ENCODE assay signal across 8 cellular contexts in genomic region chr19:4246767-4247593, GRCh38. TPM values are rescaled to one million over a fixed set of nuclear protein-coding genes. Genes with fewer than 3 reads are reported as not detected.
DNase-seq lines count a peak whose midpoint lies in the region; ATAC-seq, FAIRE-seq and TF ChIP-seq lines count a peak whose summit lies in the region.

YJU2 (plus strand) TSS chr19:4247080; CDS start chr19:4247147, 67 bp downstream.

- H4K20me1 ChIP-seq in BLaER1, result peaks cover 8% of the 10 kb centered on the region; the same call in 1 of the 2 replicates

- DNase-seq in GM19239 (ENCODE audit: insufficient read length, low spot score), result peak; percentile 98
- peak; percentile 100 for DNase-seq in NCI-H524 (lab: John Stamatoyannopoulos, UW)
- peak; percentile 100 for DNase-seq in activated CD4-positive, alpha-beta T cell treated with anti-CD3 and anti-CD28 coated beads for 36 hours
- peak; percentile 100 for DNase-seq in choroid plexus epithelial cell (ENCODE audit: low read depth)
- peak; percentile 99 for DNase-seq in kidney glomerular epithelial cell (lab: John Stamatoyannopoulos, UW)
- peak; percentile 98 to 99 for DNase-seq in stimulated activated CD4-positive, alpha-beta T cell treated with anti-CD3 and anti-CD28 coated beads, Interleukin-1b, Interleukin-23, amount 100 ng/mL, for 1 hour (ENCODE audit: low read depth in 2 of 2)

- peak within 1 kb of the TSS; percentile 84 for H3K4me3 Mint-ChIP-seq in activated CD4-positive, alpha-beta T cell treated with anti-CD3 and anti-CD28 coated beads for 36 hours

- H3K9me3 ChIP-seq in BLaER1, result 0 out of 2 replicates have a peak, but pooled peaks cover 4% of the 10 kb centered on the region

- TF ChIP-seq CTCF in choroid plexus epithelial cell (conservative IDR thresholded peaks at IDR 0.05; ENCODE audit: low read depth, low read length), result peak; percentile 67

- H3K4me2 ChIP-seq in BLaER1, result peak within 1 kb of the TSS; percentile 68

- ATAC-seq in HG03457 (IDR thresholded peaks at IDR 0.05; ENCODE audit: unreplicated experiment), result peak; percentile 64
- peak; percentile 97 for ATAC-seq in activated CD4-positive, alpha-beta T cell treated with anti-CD3 and anti-CD28 coated beads for 36 hours

- peak within 1 kb of the TSS; percentile 68 for H3K4me3 ChIP-seq in BLaER1
- peak within 1 kb of the TSS; percentile 72 for H3K4me3 ChIP-seq in choroid plexus epithelial cell (ENCODE audit: low read depth, low read length)

- FAIRE-seq in GM19239 (lab: Jason Lieb, UNC), result peak; percentile 98

- peaks cover 27% of the 10 kb centered on the region for H3K4me1 ChIP-seq in BLaER1

- H3K27me3 Mint-ChIP-seq in activated CD4-positive, alpha-beta T cell treated with anti-CD3 and anti-CD28 coated beads for 36 hours, result no peaks in the 10 kb centered on the region

- H3K9me3 Mint-ChIP-seq in activated CD4-positive, alpha-beta T cell treated with anti-CD3 and anti-CD28 coated beads for 36 hours (ENCODE audit: low read depth), result peaks cover 1% of the 10 kb centered on the region

- H3K36me3 ChIP-seq in BLaER1, result peaks cover 39% of the 10 kb centered on the region

- peak within 1 kb of the TSS; percentile 85 for H3K9ac ChIP-seq in BLaER1

- peak within 1 kb of the TSS; percentile 88 for H3K27ac ChIP-seq in BLaER1

- POLR2A ChIA-PET in activated CD4-positive, alpha-beta T cell treated with anti-CD3 and anti-CD28 coated beads for 36 hours (lab: Charles Lee), result interaction anchor here (0.6 to 1.2 kb wide), 6 partner anchors 17 to 621 kb away, joined by 3 to 8 read pairs (median 4); partner anchors contain the start of genes CHAF1A, HDGFL2, MPND and PLIN3

- H3K27me3 ChIP-seq in BLaER1, result no peaks in the 10 kb centered on the region

- peak within 1 kb of the TSS; percentile 100 for H3K27ac Mint-ChIP-seq in activated CD4-positive, alpha-beta T cell treated with anti-CD3 and anti-CD28 coated beads for 36 hours

- H3K4me1 Mint-ChIP-seq in activated CD4-positive, alpha-beta T cell treated with anti-CD3 and anti-CD28 coated beads for 36 hours, result peaks cover 9% of the 10 kb centered on the region

- intact Hi-C loops in activated CD4-positive, alpha-beta T cell treated with anti-CD3 and anti-CD28 coated beads for 36 hours (cut with DNase I, micrococcal nuclease), result loop anchor here (1.0 to 5.0 kb wide), 22 partner anchors 18 to 1658 kb away; partner anchors contain the start of genes CHAF1A (in 2 of the 2), EBI3 (in 2 of the 2), MPND (in 2 of the 2) and MRPL54 (in 2 of the 2)

- H3K36me3 Mint-ChIP-seq in activated CD4-positive, alpha-beta T cell treated with anti-CD3 and anti-CD28 coated beads for 36 hours (ENCODE audit: low read depth), result peaks cover 31% of the 10 kb centered on the region

- CTCF ChIA-PET in activated CD4-positive, alpha-beta T cell treated with anti-CD3 and anti-CD28 coated beads for 36 hours (lab: Charles Lee), result interaction anchor here (0.6 to 1.3 kb wide), 8 partner anchors 17 to 484 kb away, joined by 3 to 10 read pairs (median 4); partner anchors contain the start of genes EBI3, MRPL54 and SH3GL1

RNA-seq across cellular contexts. Expression of gene YJU2, which starts in this region (rescaled TPM):
- total RNA-seq in activated CD4-positive, alpha-beta T cell treated with anti-CD3 and anti-CD28 coated beads for 36 hours, result 10 to 100 TPM; 29.8 to 34.8 TPM

Comparison
In these comparisons a context has a peak if more than half of its experiments do, and no peak if none do; other contexts are left out.
1. Peak in every context shown above with its lines: DNase-seq, ATAC-seq, H3K4me3 ChIP-seq and H3K27ac ChIP-seq.